ENCODE assay signal across 8 cellular contexts in genomic region chr5:37370550-37370863, GRCh38. TPM values are rescaled to one million over a fixed set of nuclear protein-coding genes. Genes with fewer than 3 reads are reported as not detected.
DNase-seq lines count a peak whose midpoint lies in the region; ATAC-seq, FAIRE-seq and TF ChIP-seq lines count a peak whose summit lies in the region.

No MANE protein-coding gene starts in this region.

- no peaks in the 10 kb centered on the region for H3K27me3 ChIP-seq in A673 (replicated peaks; ENCODE audit: insufficient read depth, low read depth, low read length, poor library complexity)
- H3K27me3 ChIP-seq in small intestine (ENCODE audit: control insufficient read depth in 2 of 2, insufficient read depth in 2 of 2, low read length in 2 of 2): no peaks in the 10 kb centered on the region

- H3K4me1 ChIP-seq in A673 (ENCODE audit: insufficient read depth, low read length, poor library complexity, severe bottlenecking): peaks cover 5% of the 10 kb centered on the region
- peaks cover 0 to 4% of the 10 kb centered on the region in 2 donors for H3K4me1 ChIP-seq in small intestine (ENCODE audit: control insufficient read depth in 2 of 2, insufficient read depth in 1 of 2, low read depth in 1 of 2, low read length in 1 of 2)

- TF ChIP-seq CTCF in A673 (conservative IDR thresholded peaks at IDR 0.05; ENCODE audit: low read depth, low read length): no peak
- no peak for TF ChIP-seq CTCF in fibroblast of the aortic adventitia (IDR thresholded peaks at IDR 0.05; ENCODE audit: insufficient read depth, low read length)

- H3K27ac ChIP-seq in A673 (ENCODE audit: low read depth, low read length, poor library complexity, severe bottlenecking): peak overlapping the region; percentile 89
- peak overlapping the region; percentile 85 for H3K27ac ChIP-seq in SK-N-MC
- peak overlapping the region; percentile 20 to 62 for H3K27ac ChIP-seq in small intestine (ENCODE audit: low read depth in 1 of 2, low read length in 1 of 2)

- 0 to 1% (median 0%) methylated on average over 7 of the region's 7 CpGs for WGBS in small intestine, 3 donors

- H3K36me3 ChIP-seq in A673 (ENCODE audit: insufficient read depth, low read length, poor library complexity, severe bottlenecking) (no peaks in the 10 kb centered on the region), SK-N-MC (ENCODE audit: insufficient read depth, low read length) (peaks cover 24% of the 10 kb centered on the region), small intestine (ENCODE audit: control insufficient read depth in 2 of 2, insufficient read depth in 2 of 2, low read length in 2 of 2) (peaks cover 0 to 2% of the 10 kb centered on the region in 2 donors)

- CTCF ChIA-PET in A673 (lab: Charles Lee): interaction anchor here (0.6 kb wide), 2 partner anchors 227 to 626 kb away, joined by 4 to 9 read pairs; no protein-coding TSS in a partner anchor

- no TSS peak for BruUV-seq in A673 (replicated peaks; lab: Mats Ljungman, UMichigan)

- H3K9ac ChIP-seq in SK-N-MC (ENCODE audit: insufficient read length): peak overlapping the region; percentile 99

- FAIRE-seq in small intestine (lab: Jason Lieb, UNC): no peak

- DNase-seq in A673 (ENCODE audit: low spot score): no peak
- DNase-seq in SK-N-MC (ENCODE audit: low read depth, low spot score): no peak
- DNase-seq in fibroblast of the aortic adventitia (ENCODE audit: low read depth): no peak
- no peak for DNase-seq in small intestine
- no peak for DNase-seq in anterior cingulate cortex (lab: John Stamatoyannopoulos, UW)
- DNase-seq in activated gamma-delta T cell (lab: John Stamatoyannopoulos, UW): no peak

- ATAC-seq in GM19455 (IDR thresholded peaks at IDR 0.05; ENCODE audit: unreplicated experiment) (peak; percentile 56), HG03571 (IDR thresholded peaks at IDR 0.05; ENCODE audit: unreplicated experiment) (no peak)

- H3K4me3 ChIP-seq in A673 (ENCODE audit: low read depth, low read length, poor library complexity, severe bottlenecking) (peak overlapping the region; percentile 100), SK-N-MC (peak overlapping the region; percentile 99), fibroblast of the aortic adventitia (ENCODE audit: low read depth, low read length) (peak overlapping the region; percentile 100), small intestine (ENCODE audit: low read depth in 1 of 2, low read length in 2 of 2) (peak overlapping the region; percentile 57 to 66)

- POLR2A ChIA-PET in A673 (lab: Charles Lee; ENCODE audit: low non-redundant PET): interaction anchor here (0.6 kb wide), 1 partner anchor 201 kb away, joined by 7 read pairs; no protein-coding TSS in a partner anchor

- no peaks in the 10 kb centered on the region for H3K9me3 ChIP-seq in A673 (ENCODE audit: low read depth, low read length, poor library complexity, severe bottlenecking)
- no peaks in the 10 kb centered on the region for H3K9me3 ChIP-seq in SK-N-MC (ENCODE audit: low read depth, low read length)
- H3K9me3 ChIP-seq in small intestine (ENCODE audit: control insufficient read depth, low read depth): no peaks in the 10 kb centered on the region

- intact Hi-C loops in A673 (cut with micrococcal nuclease; ENCODE audit: unreplicated experiment): no loop called here

RNA-seq across cellular contexts. Expression of gene NUP155, which starts 0.4 kb away (rescaled TPM):
- 91.9 and 94.4 TPM in 2 replicates for total RNA-seq in A673 (2021)
- total RNA-seq in fibroblast of the aortic adventitia (ENCODE audit: low replicate concordance): 14.0 and 62.0 TPM in 2 replicates
- 1 to 10 TPM; 1.1 to 7.3 (median 1.9) TPM for polyA plus RNA-seq in small intestine

RNA-seq across cellular contexts. Expression of gene WDR70, which starts 8.6 kb away (rescaled TPM):
- total RNA-seq in A673 (2021) (55.2 and 61.5 TPM in 2 replicates), fibroblast of the aortic adventitia (ENCODE audit: low replicate concordance) (24.6 and 79.1 TPM in 2 replicates)
- polyA plus RNA-seq in small intestine: 10 to 100 TPM; 13.2 to 17.7 (median 13.9) TPM
